In genomic region chr16:2250652-2251280, GRCh38 we compare ENCODE assay signal across 6 cellular contexts. TPM values are rescaled to one million over a fixed set of nuclear protein-coding genes. Genes with fewer than 3 reads are reported as not detected.
A peak's percentile ranks its signal among the peaks of the same experiment; 100 is the strongest.
DNase-seq lines count a peak whose midpoint lies in the region; ATAC-seq and TF ChIP-seq lines count a peak whose summit lies in the region.

No MANE protein-coding gene starts in this region.

- 2% methylated on average over 22 to 31 of the region's 33 CpGs for WGBS in testis, 2 donors

- ATAC-seq in HG03378 (IDR thresholded peaks at IDR 0.05; ENCODE audit: unreplicated experiment): peak; percentile 5

- intact Hi-C loops in testis (cut with DNase I; ENCODE audit: low total_unique reads): loop anchor here (10.0 kb wide), 1 partner anchor 96 kb away; the partner anchor contains the start of gene TRAF7

- H3K27ac ChIP-seq in testis: peak overlapping the region; percentile 55 to 88

- TF ChIP-seq POLR2A in testis (IDR thresholded peaks at IDR 0.05): no peak

- peaks cover 40% of the 10 kb centered on the region for H3K36me3 ChIP-seq in iPS-15b (ENCODE audit: control insufficient read depth, insufficient read depth, low read length)
- H3K36me3 ChIP-seq in testis (ENCODE audit: low read depth, missing control alignments): no peaks in the 10 kb centered on the region

- no peaks in the 10 kb centered on the region for H3K27me3 ChIP-seq in iPS-15b (ENCODE audit: control insufficient read depth, insufficient read depth, low read length)
- no peaks in the 10 kb centered on the region for H3K27me3 ChIP-seq in testis

- peak overlapping the region; percentile 83 for H3K9ac ChIP-seq in iPS-15b (ENCODE audit: low read depth, low read length)

- H3K4me3 ChIP-seq in iPS-15b (ENCODE audit: low read depth, low read length): peak overlapping the region; percentile 77
- peak overlapping the region; percentile 70 to 91 for H3K4me3 ChIP-seq in testis

- H3K4me1 ChIP-seq in iPS-15b (ENCODE audit: control insufficient read depth, insufficient read depth, low read length) (peaks cover 8% of the 10 kb centered on the region), testis (peaks cover 14% of the 10 kb centered on the region)

- H3K9me3 ChIP-seq in iPS-15b (ENCODE audit: control insufficient read depth, insufficient read depth, low read length) (no peaks in the 10 kb centered on the region), testis (no peaks in the 10 kb centered on the region)

- peak; percentile 25 to 29 for DNase-seq in activated CD4-positive, alpha-beta T cell treated with anti-CD3 and anti-CD28 coated beads, Interleukin-2, amount 50 U/mL, for 4 hours
- DNase-seq in testis (peak; percentile 44), epidermal melanocyte (ENCODE audit: insufficient read length, low spot score) (no peak), islet precursor cell (no peak)

- no peak for TF ChIP-seq CTCF in testis (IDR thresholded peaks at IDR 0.05)

RNA-seq across cellular contexts. Expression of gene ECI1, which starts 0.6 kb away (rescaled TPM):
- total RNA-seq in testis: 10 to 100 TPM; 36.1 to 39.0 TPM
- polyA plus RNA-seq in testis (ENCODE audit: insufficient read depth, low read depth, low replicate concordance): 25.5 TPM

RNA-seq across cellular contexts. Expression of gene DNASE1L2, which starts 14.5 kb away (rescaled TPM):
- 1 to 10 TPM; 2.5 to 3.5 TPM for total RNA-seq in testis
- polyA plus RNA-seq in testis (ENCODE audit: insufficient read depth, low read depth, low replicate concordance): 1.1 TPM

RNA-seq across cellular contexts. Expression of gene RNPS1, which starts 17.2 kb away (rescaled TPM):
- total RNA-seq in testis: 100 to 1,000 TPM; 261 to 294 TPM
- polyA plus RNA-seq in testis (ENCODE audit: insufficient read depth, low read depth, low replicate concordance): 197 TPM

RNA-seq across cellular contexts. Expression of gene E4F1, which starts 27.4 kb away (rescaled TPM):
- 10 to 100 TPM; 57.4 to 69.4 TPM for total RNA-seq in testis
- polyA plus RNA-seq in testis (ENCODE audit: insufficient read depth, low read depth, low replicate concordance): 20.0 TPM

RNA-seq across cellular contexts. Expression of gene PGP, which starts 36.1 kb away (rescaled TPM):
- total RNA-seq in testis: 100 to 1,000 TPM in 1 of 2 donors, 10 to 100 TPM in 1; 50.0 to 118 TPM
- 56.3 TPM for polyA plus RNA-seq in testis (ENCODE audit: insufficient read depth, low read depth, low replicate concordance)

Comparison
In these comparisons a context has a peak if more than half of its experiments do, and no peak if none do; other contexts are left out.
1. DNase-seq: peak in activated CD4-positive, alpha-beta T cell treated with anti-CD3 and anti-CD28 coated beads, Interleukin-2, amount 50 U/mL, for 4 hours (2 of 2) and testis (single experiment); none in epidermal melanocyte (single experiment) and islet precursor cell (single experiment).